Comparison of ENCODE assay signal across 8 cellular contexts in genomic region chr16:86563489-86564345, GRCh38. TPM values are rescaled to one million over a fixed set of nuclear protein-coding genes. Genes with fewer than 3 reads are reported as not detected.
DNase-seq lines count a peak whose midpoint lies in the region; ATAC-seq and TF ChIP-seq lines count a peak whose summit lies in the region.

No MANE protein-coding gene starts in this region.

- no peaks in the 10 kb centered on the region for H3K79me2 ChIP-seq in parathyroid adenoma

- ATAC-seq in GM21737 (IDR thresholded peaks at IDR 0.05; ENCODE audit: unreplicated experiment) = peak; percentile 80

- no peaks in the 10 kb centered on the region for H3K36me3 Mint-ChIP-seq in activated naive CD4-positive, alpha-beta T cell treated with anti-CD3 and anti-CD28 coated beads, Interleukin-2, amount 10 ng/mL, durations not matched to agents 7 days and 5 days
- no peaks in the 10 kb centered on the region for H3K36me3 Mint-ChIP-seq in glutamatergic neuron (ENCODE audit: unreplicated experiment)
- H3K36me3 Mint-ChIP-seq in type B pancreatic cell = no peaks in the 10 kb centered on the region

- peak overlapping the region; percentile 52 for H3K4me2 ChIP-seq in parathyroid adenoma (ENCODE audit: low read length)

- H3K4me3 Mint-ChIP-seq in activated naive CD4-positive, alpha-beta T cell treated with anti-CD3 and anti-CD28 coated beads, Interleukin-2, amount 10 ng/mL, durations not matched to agents 7 days and 5 days = peak overlapping the region; percentile 21
- H3K4me3 Mint-ChIP-seq in glutamatergic neuron (ENCODE audit: unreplicated experiment) (peak overlapping the region; percentile 16), type B pancreatic cell (peak overlapping the region; percentile 75)

- H3K9me3 ChIP-seq in SK-N-MC (ENCODE audit: low read depth, low read length) (no peaks in the 10 kb centered on the region), parathyroid adenoma (ENCODE audit: control insufficient read depth, low read length) (no peaks in the 10 kb centered on the region)

- H3K27ac ChIP-seq in SK-N-MC (no peak overlapping the region), parathyroid adenoma (no peak overlapping the region)

- H3K27ac Mint-ChIP-seq in activated naive CD4-positive, alpha-beta T cell treated with anti-CD3 and anti-CD28 coated beads, Interleukin-2, amount 10 ng/mL, durations not matched to agents 7 days and 5 days = no peak overlapping the region
- no peak overlapping the region for H3K27ac Mint-ChIP-seq in glutamatergic neuron (ENCODE audit: unreplicated experiment)
- peak overlapping the region; percentile 38 for H3K27ac Mint-ChIP-seq in type B pancreatic cell

- peaks cover 71% of the 10 kb centered on the region for H3K27me3 Mint-ChIP-seq in activated naive CD4-positive, alpha-beta T cell treated with anti-CD3 and anti-CD28 coated beads, Interleukin-2, amount 10 ng/mL, durations not matched to agents 7 days and 5 days
- H3K27me3 Mint-ChIP-seq in glutamatergic neuron (ENCODE audit: unreplicated experiment) = peaks cover 11% of the 10 kb centered on the region
- peaks cover 53% of the 10 kb centered on the region for H3K27me3 Mint-ChIP-seq in type B pancreatic cell

- H3K4me3 ChIP-seq in SK-N-MC (0 out of 2 replicates have a peak overlapping the region, but pooled peaks have one; percentile 28), parathyroid adenoma (ENCODE audit: low read depth, low read length) (peak overlapping the region; percentile 29)

- TF ChIP-seq CTCF in glutamatergic neuron (IDR thresholded peaks at IDR 0.05; ENCODE audit: partially characterized antibody, unreplicated experiment) = peak; percentile 98
- peak; percentile 100 for TF ChIP-seq CTCF in parathyroid adenoma (IDR thresholded peaks at IDR 0.05)
- peak; percentile 100 for TF ChIP-seq CTCF in type B pancreatic cell (conservative IDR thresholded peaks at IDR 0.05)

- H3K9ac ChIP-seq in SK-N-MC (ENCODE audit: insufficient read length) = no peak overlapping the region
- H3K9ac ChIP-seq in parathyroid adenoma = no peak overlapping the region

- CTCF ChIA-PET in activated naive CD4-positive, alpha-beta T cell treated with anti-CD3 and anti-CD28 coated beads, Interleukin-2, amount 10 ng/mL, durations not matched to agents 7 days and 5 days (lab: Charles Lee) = interaction anchor here (0.6 to 3.1 kb wide), 10 partner anchors 13 to 716 kb away, joined by 3 to 19 read pairs (median 4); no protein-coding TSS in a partner anchor

- peak overlapping the region; percentile 57 for H2AFZ ChIP-seq in parathyroid adenoma

- H3K36me3 ChIP-seq in SK-N-MC (ENCODE audit: insufficient read depth, low read length) = no peaks in the 10 kb centered on the region
- H3K36me3 ChIP-seq in parathyroid adenoma (ENCODE audit: control insufficient read depth, insufficient read depth, low read length) = no peaks in the 10 kb centered on the region

- H3K9me3 Mint-ChIP-seq in activated naive CD4-positive, alpha-beta T cell treated with anti-CD3 and anti-CD28 coated beads, Interleukin-2, amount 10 ng/mL, durations not matched to agents 7 days and 5 days = no peaks in the 10 kb centered on the region
- peaks cover 3% of the 10 kb centered on the region for H3K9me3 Mint-ChIP-seq in glutamatergic neuron (ENCODE audit: unreplicated experiment)
- H3K9me3 Mint-ChIP-seq in type B pancreatic cell = no peaks in the 10 kb centered on the region

- H3K27me3 ChIP-seq in parathyroid adenoma (ENCODE audit: control insufficient read depth, insufficient read depth, low read length) = peaks cover 13% of the 10 kb centered on the region

- peaks cover 8% of the 10 kb centered on the region for H3K4me1 Mint-ChIP-seq in activated naive CD4-positive, alpha-beta T cell treated with anti-CD3 and anti-CD28 coated beads, Interleukin-2, amount 10 ng/mL, durations not matched to agents 7 days and 5 days
- H3K4me1 Mint-ChIP-seq in glutamatergic neuron (ENCODE audit: low read depth, unreplicated experiment) (peaks cover 7% of the 10 kb centered on the region), type B pancreatic cell (ENCODE audit: unreplicated experiment) (peaks cover 21% of the 10 kb centered on the region)

- peaks cover 5% of the 10 kb centered on the region for H3K4me1 ChIP-seq in parathyroid adenoma

- DNase-seq in CMK (ENCODE audit: low read depth) = peak; percentile 51
- peak; percentile 93 for DNase-seq in NAMALWA (ENCODE audit: low spot score)
- DNase-seq in SK-N-MC (ENCODE audit: low read depth, low spot score) = peak; percentile 28
- peak; percentile 92 for DNase-seq in activated naive CD4-positive, alpha-beta T cell treated with anti-CD3 and anti-CD28 coated beads, Interleukin-2, amount 10 ng/mL, durations not matched to agents 7 days and 5 days
- peak; percentile 89 for DNase-seq in glutamatergic neuron
- peak; percentile 92 for DNase-seq in type B pancreatic cell (ENCODE audit: extremely low spot score, unreplicated experiment)

RNA-seq across cellular contexts. Expression of gene FOXC2, which starts 2.9 kb away (rescaled TPM):
- total RNA-seq in glutamatergic neuron (ENCODE audit: unreplicated experiment) (not detected), type B pancreatic cell (ENCODE audit: low replicate concordance) (5.5 and 11.3 TPM in 2 replicates)

RNA-seq across cellular contexts. Expression of gene MTHFSD, which starts 8.7 kb away (rescaled TPM):
- total RNA-seq in glutamatergic neuron (ENCODE audit: unreplicated experiment) = 27.7 TPM
- 18.2 and 20.2 TPM in 2 replicates for total RNA-seq in type B pancreatic cell (ENCODE audit: low replicate concordance)

RNA-seq across cellular contexts. Expression of gene FOXL1, which starts 14.6 kb away (rescaled TPM):
- not detected for total RNA-seq in glutamatergic neuron (ENCODE audit: unreplicated experiment)
- total RNA-seq in type B pancreatic cell (ENCODE audit: low replicate concordance) = 1.5 and 2.2 TPM in 2 replicates

RNA-seq across cellular contexts. Expression of gene FOXF1, which starts 53.4 kb away (rescaled TPM):
- not detected for total RNA-seq in glutamatergic neuron (ENCODE audit: unreplicated experiment)
- total RNA-seq in type B pancreatic cell (ENCODE audit: low replicate concordance) = 0.48 and 3.4 TPM in 2 replicates

Comparison
In these comparisons a context has a peak if more than half of its experiments do, and no peak if none do; other contexts are left out.
1. DNase-seq: peak in every context shown above with its lines; median percentile 93 in NAMALWA; 92 in activated naive CD4-positive, alpha-beta T cell treated with anti-CD3 and anti-CD28 coated beads, Interleukin-2, amount 10 ng/mL, durations not matched to agents 7 days and 5 days; 92 in type B pancreatic cell; 89 in glutamatergic neuron; 51 in CMK; 28 in SK-N-MC.
2. H3K4me3 Mint-ChIP-seq: peak in every context shown above with its lines; median percentile 75 in type B pancreatic cell; 21 in activated naive CD4-positive, alpha-beta T cell treated with anti-CD3 and anti-CD28 coated beads, Interleukin-2, amount 10 ng/mL, durations not matched to agents 7 days and 5 days; 16 in glutamatergic neuron.